ENCODE assay signal across 8 cellular contexts in the genomic region with DNA sequence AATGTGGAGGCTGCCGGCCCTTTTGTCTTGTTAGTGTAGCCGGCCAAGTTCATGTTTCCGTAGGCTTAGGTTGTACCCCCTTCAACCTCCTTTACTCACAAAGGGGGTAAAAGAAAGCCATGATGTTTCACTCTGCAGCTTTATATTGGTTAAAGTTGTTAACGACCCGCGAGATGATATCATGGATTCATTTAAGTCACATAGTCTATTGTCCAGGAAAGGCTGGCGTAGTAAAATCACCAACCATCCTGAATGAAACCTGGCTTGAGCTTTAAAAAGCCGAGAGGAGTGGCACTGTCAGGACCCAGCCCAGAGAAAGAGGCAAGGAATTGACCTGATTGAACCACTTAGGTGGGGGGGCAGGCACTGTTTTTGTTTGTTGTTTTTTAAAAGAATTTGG. TPM values are rescaled to one million over a fixed set of nuclear protein-coding genes. Genes with fewer than 3 reads are reported as not detected.
DNase-seq lines count a peak whose midpoint lies in the region; ATAC-seq and FAIRE-seq lines count a peak whose summit lies in the region.

No MANE protein-coding gene starts in this region.

- WGBS in adipose tissue, 3 donors: 3 to 5% (median 4%) methylated on average over 8 of the region's 8 CpGs

- H3K9ac ChIP-seq in subcutaneous abdominal adipose tissue (ENCODE audit: low read length in 5 of 5): peak overlapping the region; percentile 32 to 93 (median 85)

- H3K4me1 ChIP-seq in subcutaneous abdominal adipose tissue (ENCODE audit: control insufficient read depth in 5 of 5, insufficient read depth in 5 of 5, low read length in 5 of 5): peaks cover 2 to 49% (median 34%) of the 10 kb centered on the region in 5 donors

- H3K9me3 ChIP-seq in subcutaneous abdominal adipose tissue (ENCODE audit: control insufficient read depth in 5 of 5, low read length in 5 of 5): no peaks in the 10 kb centered on the region

- no peak for ATAC-seq in HG03457 (IDR thresholded peaks at IDR 0.05; ENCODE audit: unreplicated experiment)

- H3K27ac ChIP-seq in adipose tissue (ENCODE audit: low read depth, low read length) (peak overlapping the region; percentile 14), subcutaneous abdominal adipose tissue (ENCODE audit: low read depth, low read length) (peak overlapping the region; percentile 86)

- DNase-seq in NCI-H2196 (lab: John Stamatoyannopoulos, UW; ENCODE audit: unreplicated experiment): peak; percentile 37
- DNase-seq in NCI-H2196 treated with DMSO at 0.1 percent for 48 hours (lab: John Stamatoyannopoulos, UW; ENCODE audit: unreplicated experiment): no peak
- peak; percentile 36 for DNase-seq in islet precursor cell
- no peak for DNase-seq in NCI-H1092 treated with DMSO at 0.1 percent for 48 hours (lab: John Stamatoyannopoulos, UW)
- no peak for DNase-seq in urothelium cell line (ENCODE audit: low spot score)

- no peak for FAIRE-seq in urothelium cell line (lab: Jason Lieb, UNC)

- H3K4me3 ChIP-seq in subcutaneous abdominal adipose tissue (ENCODE audit: low read depth in 1 of 5, low read length in 5 of 5): peak overlapping the region; percentile 67 to 87 (median 82)

- H3K27me3 ChIP-seq in subcutaneous abdominal adipose tissue (ENCODE audit: control insufficient read depth in 5 of 5, insufficient read depth in 4 of 5, low read length in 5 of 5): no peaks in the 10 kb centered on the region

- H3K36me3 ChIP-seq in subcutaneous abdominal adipose tissue (ENCODE audit: control insufficient read depth in 5 of 5, insufficient read depth in 5 of 5, low read length in 5 of 5): peaks cover 3 to 19% (median 13%) of the 10 kb centered on the region in 5 donors

RNA-seq across cellular contexts. Expression of gene UNG, which starts 1.3 kb away (rescaled TPM):
- 10 to 100 TPM; 12.0 to 28.6 (median 25.7) TPM for polyA plus RNA-seq in adipose tissue

RNA-seq across cellular contexts. Expression of gene ALKBH2, which starts 5.4 kb away (rescaled TPM):
- 10 to 100 TPM; 12.7 to 23.8 (median 15.4) TPM for polyA plus RNA-seq in adipose tissue

RNA-seq across cellular contexts. Expression of gene ACACB, which starts 17.7 kb away (rescaled TPM):
- polyA plus RNA-seq in adipose tissue: 100 to 1,000 TPM in 2 of 3 donors, 10 to 100 TPM in 1; 61.3 to 539 (median 237) TPM

RNA-seq across cellular contexts. Expression of gene USP30, which starts 46.3 kb away (rescaled TPM):
- 10 to 100 TPM in 1 of 3 donors, 1 to 10 TPM in 2; 4.5 to 14.8 (median 8.1) TPM for polyA plus RNA-seq in adipose tissue

Comparison
In these comparisons a context has a peak if more than half of its experiments do, and no peak if none do; other contexts are left out.
1. DNase-seq: peak in NCI-H2196 (single experiment) and islet precursor cell (single experiment); none in NCI-H2196 treated with DMSO at 0.1 percent for 48 hours (single experiment), NCI-H1092 treated with DMSO at 0.1 percent for 48 hours (single experiment) and urothelium cell line (single experiment).